8 cellular contexts compared by ENCODE assay signal in genomic region chr12:32106517-32107366, GRCh38. TPM values are rescaled to one million over a fixed set of nuclear protein-coding genes. Genes with fewer than 3 reads are reported as not detected.
A peak's percentile ranks its signal among the peaks of the same experiment; 100 is the strongest.
DNase-seq lines count a peak whose midpoint lies in the region; ATAC-seq and TF ChIP-seq lines count a peak whose summit lies in the region.

Gene BICD1 (plus strand): TSS chr12:32106847. CDS start chr12:32107332, 485 bp downstream.

- peak within 1 kb of the TSS; percentile 16; the same call in 1 of the 2 replicates for H3K27ac ChIP-seq in OCI-LY3 (ENCODE audit: low read length)

- H3K27me3 ChIP-seq in OCI-LY3 (ENCODE audit: low read depth, low read length): peaks cover 5% of the 10 kb centered on the region; the same call in 1 of the 2 replicates

- H3K9me3 ChIP-seq in OCI-LY3 (ENCODE audit: insufficient read depth, low read length): no peaks in the 10 kb centered on the region

- intact Hi-C loops in Calu3 (cut with micrococcal nuclease; ENCODE audit: unreplicated experiment): loop anchor here (5.0 kb wide), 1 partner anchor 434 kb away; no protein-coding TSS in a partner anchor

- peak within 1 kb of the TSS; percentile 57 for H2AFZ ChIP-seq in OCI-LY3 (ENCODE audit: low read depth, low read length)

- CTCF ChIA-PET in Calu3 (lab: Charles Lee): interaction anchor here (0.5 to 2.2 kb wide), 6 partner anchors 9 to 503 kb away, joined by 4 to 9 read pairs (median 6); no protein-coding TSS in a partner anchor

- no TSS peak for BruUV-seq in Calu3 (replicated peaks; lab: Mats Ljungman, UMichigan)

- peaks cover 18% of the 10 kb centered on the region for H3K4me1 Mint-ChIP-seq in Calu3 (ENCODE audit: low read depth, unreplicated experiment)

- H3K27me3 Mint-ChIP-seq in Calu3 (ENCODE audit: unreplicated experiment): no peaks in the 10 kb centered on the region

- ATAC-seq in GM21360 (IDR thresholded peaks at IDR 0.05; ENCODE audit: unreplicated experiment): peak; percentile 83

- peaks cover 3% of the 10 kb centered on the region for H3K36me3 ChIP-seq in OCI-LY3 (replicated peaks; ENCODE audit: low read depth, low read length)

- peaks cover 38% of the 10 kb centered on the region for H3K36me3 Mint-ChIP-seq in Calu3 (ENCODE audit: insufficient read depth, unreplicated experiment)

- H3K4me2 ChIP-seq in OCI-LY3 (ENCODE audit: low read length): peak within 1 kb of the TSS; percentile 78

- H4K20me1 ChIP-seq in OCI-LY3 (ENCODE audit: insufficient read depth, low read length): no peaks in the 10 kb centered on the region

- peak; percentile 89 for DNase-seq in Calu3
- DNase-seq in HT1080 (ENCODE audit: low read depth): peak; percentile 81
- DNase-seq in activated T-cell treated with anti-CD3 and anti-CD28 coated beads for 4 hours: peak; percentile 58
- DNase-seq in epithelial cell of esophagus (ENCODE audit: low read depth): peak; percentile 90
- DNase-seq in mucosa of gallbladder (ENCODE audit: low spot score): peak; percentile 90
- DNase-seq in stimulated activated CD8-positive, alpha-beta memory T cell treated with anti-CD3 and anti-CD28 coated beads, Interleukin-4, amount 100 ng/mL, for 4 hours (ENCODE audit: low read depth in 2 of 2, low spot score in 1 of 2): peak; percentile 29 to 49

- peak within 1 kb of the TSS; percentile 86 for H3K9ac ChIP-seq in OCI-LY3 (ENCODE audit: low read length)

- peak within 1 kb of the TSS; percentile 91 for H3K4me3 Mint-ChIP-seq in Calu3 (ENCODE audit: low read depth, unreplicated experiment)

- H3K9me3 Mint-ChIP-seq in Calu3 (ENCODE audit: low read depth, unreplicated experiment): no peaks in the 10 kb centered on the region

- TF ChIP-seq CTCF in Calu3 (IDR thresholded peaks at IDR 0.05; ENCODE audit: unreplicated experiment) (peak; percentile 51), OCI-LY3 (IDR thresholded peaks at IDR 0.05; ENCODE audit: low read depth, low read length) (no peak; the same call in 1 of the 2 replicates), epithelial cell of esophagus (IDR thresholded peaks at IDR 0.05; ENCODE audit: insufficient read depth, low read depth, low read length, missing control alignments) (no peak)

- peaks cover 31% of the 10 kb centered on the region for H3K79me2 ChIP-seq in OCI-LY3 (ENCODE audit: low read length)

- H3K4me1 ChIP-seq in OCI-LY3 (ENCODE audit: low read length): peaks cover 19% of the 10 kb centered on the region

- H3K4me3 ChIP-seq in OCI-LY3 (ENCODE audit: low read length) (peak within 1 kb of the TSS; percentile 90), epithelial cell of esophagus (ENCODE audit: low read length) (peak within 1 kb of the TSS; percentile 72)

- peak within 1 kb of the TSS; percentile 83 for H3K27ac Mint-ChIP-seq in Calu3 (ENCODE audit: unreplicated experiment)

RNA-seq across cellular contexts. Expression of gene BICD1, which starts in this region (rescaled TPM):
- 37.3 and 45.6 TPM in 2 replicates for total RNA-seq in Calu3 (2022)
- total RNA-seq in HT1080 (2014; rRNA removed; shearing (Covaris generic)): 19.3 and 19.5 TPM in 2 replicates
- 20.0 and 24.3 TPM in 2 replicates for polyA plus RNA-seq in HT1080 (2015; cell fraction: cytosol; rRNA removed)
- polyA plus RNA-seq in HT1080 (2015; cell fraction: nucleus; rRNA removed): 27.3 and 29.0 TPM in 2 replicates
- total RNA-seq in mucosa of gallbladder: 30.1 TPM

Comparison
In these comparisons a context has a peak if more than half of its experiments do, and no peak if none do; other contexts are left out.
1. Peak in every context shown above with its lines: DNase-seq, ATAC-seq, H3K4me3 ChIP-seq and H3K27ac ChIP-seq.
2. DNase-seq: peak in every context shown above with its lines; median percentile 90 in epithelial cell of esophagus; 90 in mucosa of gallbladder; 89 in Calu3; 81 in HT1080; 58 in activated T-cell treated with anti-CD3 and anti-CD28 coated beads for 4 hours; 39 in stimulated activated CD8-positive, alpha-beta memory T cell treated with anti-CD3 and anti-CD28 coated beads, Interleukin-4, amount 100 ng/mL, for 4 hours.